Comparison of ENCODE assay signal across 10 cellular contexts in the genomic region with DNA sequence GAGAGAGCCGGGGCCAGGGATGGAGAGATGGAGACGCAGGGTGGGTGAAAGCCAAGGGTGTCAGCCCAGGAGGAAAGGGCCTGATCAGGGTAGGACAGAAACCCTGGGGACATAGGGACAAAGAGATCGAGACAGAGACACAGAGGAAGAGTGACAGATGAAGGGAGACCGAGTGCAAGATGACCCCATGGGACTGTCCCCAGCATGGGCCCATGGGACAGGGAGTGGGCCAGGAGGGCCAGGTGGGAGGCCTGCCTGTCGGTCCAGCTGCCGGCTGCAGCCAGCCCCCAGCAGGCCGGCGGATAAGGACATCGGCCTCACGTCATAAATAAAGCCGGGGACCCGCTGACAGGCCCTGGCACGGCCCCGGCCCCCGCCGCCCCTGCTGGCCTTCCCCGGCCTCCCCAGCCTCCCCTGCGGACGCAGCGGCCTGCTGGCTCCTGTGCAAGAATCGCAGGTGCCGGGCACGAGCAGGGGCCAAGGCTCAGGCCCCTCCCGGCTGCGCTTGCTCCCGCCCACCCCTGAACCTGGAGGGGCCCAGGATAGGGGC. TPM values are rescaled to one million over a fixed set of nuclear protein-coding genes. Genes with fewer than 3 reads are reported as not detected.
A peak's percentile ranks its signal among the peaks of the same experiment; 100 is the strongest.
DNase-seq lines count a peak whose midpoint lies in the region; ATAC-seq, FAIRE-seq and TF ChIP-seq lines count a peak whose summit lies in the region.
"Had no signal": no experiment of that assay in that cellular context is flagged by ENCODE, and none has a peak within 500 bp of the region (broad histone marks: within the 10 kb centered on the region; RNA-seq: fewer than 3 reads in every experiment).

No MANE protein-coding gene starts in this region.

- no peak for DNase-seq in GM12865 (ENCODE audit: low read depth)
- DNase-seq in PC-9, result no peak
- DNase-seq in fibroblast of pulmonary artery (ENCODE audit: low read depth), result no peak
- DNase-seq in sigmoid colon, result no peak
- DNase-seq in SKM-1 (lab: John Stamatoyannopoulos, UW; ENCODE audit: unreplicated experiment), result no peak
- no peak for DNase-seq in medulla oblongata (ENCODE audit: extremely low spot score)
- no peak for DNase-seq in GM19239 (ENCODE audit: insufficient read length, low spot score)
- DNase-seq: GOT3 had no signal

- no peaks in the 10 kb centered on the region for H3K9me2 ChIP-seq in PC-9 (ENCODE audit: insufficient read depth)

- peak overlapping the region; percentile 61 for H2AFZ ChIP-seq in PC-9

- ATAC-seq in GM18868 (IDR thresholded peaks at IDR 0.05; ENCODE audit: unreplicated experiment), result no peak

- no peaks in the 10 kb centered on the region for H3K27me3 ChIP-seq in PC-9 (ENCODE audit: insufficient read depth, low read depth)
- H3K27me3 ChIP-seq in sigmoid colon, result peaks cover 12 to 44% (median 28%) of the 10 kb centered on the region in 3 donors
- H3K27me3 ChIP-seq: SJSA1 had no signal

- no peak for TF ChIP-seq EP300 in sigmoid colon (IDR thresholded peaks at IDR 0.05)

- peak overlapping the region; percentile 14; the same call in 1 of the 2 replicates for H3K4me3 ChIP-seq in GM12865 (ENCODE audit: low read depth, low read length)
- peak overlapping the region; percentile 54; the same call in 1 of the 2 replicates for H3K4me3 ChIP-seq in PC-9
- peak overlapping the region; percentile 36 for H3K4me3 ChIP-seq in fibroblast of pulmonary artery (replicated peaks; ENCODE audit: low read depth, low read length)
- H3K4me3 ChIP-seq in sigmoid colon, result peak overlapping the region; percentile 18 to 44 (median 38)
- H3K4me3 ChIP-seq: SJSA1 had no signal

- H4K20me1 ChIP-seq in PC-9 (ENCODE audit: insufficient read depth), result no peaks in the 10 kb centered on the region

- POLR2A ChIA-PET in PC-9 (lab: Charles Lee; ENCODE audit: unreplicated experiment), result no interaction called here

- BruUV-seq in PC-9 (replicated peaks; lab: Mats Ljungman, UMichigan), result no TSS peak

- H3K79me2 ChIP-seq in PC-9 (ENCODE audit: low read depth), result peaks cover 11% of the 10 kb centered on the region; the same call in 1 of the 2 replicates

- H3F3A ChIP-seq in PC-9 (ENCODE audit: insufficient read depth, low read depth), result peaks cover 46% of the 10 kb centered on the region; the same call in 1 of the 2 replicates

- H3K36me3 ChIP-seq in PC-9 (ENCODE audit: low read depth) (no peaks in the 10 kb centered on the region; the same call in 1 of the 2 replicates), sigmoid colon (peaks cover 0 to 9% (median 4%) of the 10 kb centered on the region in 4 donors)

- 8 to 18% methylated on average over 26 of the region's 26 CpGs for WGBS in sigmoid colon, 2 donors

- no peak for FAIRE-seq in GM19239 (lab: Jason Lieb, UNC)

- CTCF ChIA-PET in PC-9 (lab: Charles Lee), result interaction anchor here (1.6 kb wide), 1 partner anchor 252 kb away, joined by 6 read pairs; no protein-coding TSS in a partner anchor

- intact Hi-C loops in PC-9 (cut with micrococcal nuclease; ENCODE audit: unreplicated experiment), result loop anchor here (5.0 kb wide), 1 partner anchor 252 kb away; no protein-coding TSS in a partner anchor
- intact Hi-C loops in sigmoid colon (cut with DNase I), result loop anchor here (1.0 kb wide), 1 partner anchor 252 kb away; no protein-coding TSS in a partner anchor

- H3K9me3 ChIP-seq in PC-9 (ENCODE audit: insufficient read depth, low read depth), result no peaks in the 10 kb centered on the region
- no peaks in the 10 kb centered on the region for H3K9me3 ChIP-seq in sigmoid colon
- H3K9me3 ChIP-seq: SJSA1 had no signal

- TF ChIP-seq CTCF in GM12865 (IDR thresholded peaks at IDR 0.05; ENCODE audit: insufficient read depth, low read depth, low read length, missing control alignments), result no peak
- TF ChIP-seq CTCF in PC-9 (conservative IDR thresholded peaks at IDR 0.05), result no peak
- TF ChIP-seq CTCF in fibroblast of pulmonary artery (IDR thresholded peaks at IDR 0.05; ENCODE audit: low read length, missing control alignments), result no peak
- TF ChIP-seq CTCF in sigmoid colon (IDR thresholded peaks at IDR 0.05), result no peak

- no peak for TF ChIP-seq POLR2A in sigmoid colon (IDR thresholded peaks at IDR 0.05)

- H3K4me1 ChIP-seq in PC-9 (replicated peaks; ENCODE audit: insufficient read depth), result peaks cover 10% of the 10 kb centered on the region; the same call in 1 of the 2 replicates
- H3K4me1 ChIP-seq in sigmoid colon, result peaks cover 0 to 28% (median 27%) of the 10 kb centered on the region in 4 donors

- H3K27ac ChIP-seq in PC-9, result no peak overlapping the region
- peak overlapping the region in 1 of 4 donors; percentile 47 for H3K27ac ChIP-seq in sigmoid colon
- H3K27ac ChIP-seq: SJSA1 had no signal

- H3K4me2 ChIP-seq in PC-9, result peak overlapping the region; percentile 80

RNA-seq across cellular contexts. Expression of a gene that starts 6.3 kb away (rescaled TPM):
- total RNA-seq in PC-9 (2021) (44.8 and 64.3 TPM in 2 replicates), sigmoid colon (100 to 1,000 TPM in 1 of 4 donors, 10 to 100 TPM in 3; 70.3 to 101 (median 85.6) TPM)
- polyA plus RNA-seq in sigmoid colon, result 10 to 100 TPM; 40.5 to 79.1 (median 63.1) TPM

RNA-seq across cellular contexts. Expression of a gene that starts 11.7 kb away (rescaled TPM):
- 0.46 and 2.8 TPM in 2 replicates for total RNA-seq in PC-9 (2021)
- 10 to 100 TPM in 2 of 4 donors, 1 to 10 TPM in 1, under 1 TPM in 1; 0.82 to 28.8 (median 17.0) TPM for total RNA-seq in sigmoid colon
- polyA plus RNA-seq in sigmoid colon, result 1 to 10 TPM in 1 of 3 donors, under 1 TPM in 1, not detected in 1; 0.60 to 6.8 TPM

RNA-seq across cellular contexts. Expression of a gene that starts 17.8 kb away (rescaled TPM):
- total RNA-seq in PC-9 (2021), result 0.65 and 2.5 TPM in 2 replicates
- 1 to 10 TPM in 3 of 4 donors, under 1 TPM in 1; 0.82 to 6.4 (median 4.1) TPM for total RNA-seq in sigmoid colon
- 1 to 10 TPM in 1 of 3 donors, not detected in 2; 5.0 TPM for polyA plus RNA-seq in sigmoid colon
- total RNA-seq: SJSA1 had no signal

RNA-seq across cellular contexts. Expression of a gene that starts 23.2 kb away (rescaled TPM):
- total RNA-seq in PC-9 (2021) (1,141 and 1,151 TPM in 2 replicates), sigmoid colon (1,000 to 10,000 TPM in 1 of 4 donors, 100 to 1,000 TPM in 3; 450 to 1,088 (median 720) TPM)
- 1,000 to 10,000 TPM; 1,029 to 1,720 (median 1,156) TPM for polyA plus RNA-seq in sigmoid colon

RNA-seq across cellular contexts. Expression of a gene that starts 37.2 kb away (rescaled TPM):
- total RNA-seq in PC-9 (2021) (97.0 and 101 TPM in 2 replicates), sigmoid colon (100 to 1,000 TPM; 107 to 122 (median 120) TPM)
- polyA plus RNA-seq in sigmoid colon, result 100 to 1,000 TPM in 1 of 3 donors, 10 to 100 TPM in 2; 84.9 to 118 (median 93.2) TPM
